9 cellular contexts compared by ENCODE assay signal in the genomic region with DNA sequence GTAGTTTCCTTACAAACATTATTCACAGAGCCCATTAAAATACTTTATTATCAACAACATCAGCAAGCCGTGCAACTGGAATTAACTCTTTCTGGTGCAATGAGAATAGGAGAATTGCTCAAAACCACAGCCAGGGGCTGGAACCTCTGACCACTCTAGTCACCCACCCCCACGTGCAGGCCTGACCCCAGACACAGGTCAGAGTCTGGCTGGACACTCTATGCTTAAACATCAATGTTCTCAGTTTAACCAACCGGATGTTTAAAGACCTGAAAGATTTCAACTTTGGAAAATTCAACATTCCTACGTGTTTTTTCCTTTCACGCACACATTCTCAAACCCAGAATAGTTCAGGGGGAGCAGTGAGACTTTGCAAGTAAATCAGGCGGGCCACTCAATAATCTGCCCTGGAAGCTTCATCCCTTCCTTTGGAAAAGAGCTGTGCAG.
DNase-seq lines count a peak whose midpoint lies in the region; ATAC-seq and TF ChIP-seq lines count a peak whose summit lies in the region.
"Had no signal": no experiment of that assay in that cellular context is flagged by ENCODE, and none has a peak within 500 bp of the region (broad histone marks: within the 10 kb centered on the region; RNA-seq: fewer than 3 reads in every experiment).

No MANE protein-coding gene starts in this region.

- WGBS in adrenal gland, 4 donors, result 47 to 64% (median 55%) methylated on average over 6 of the region's 6 CpGs
- 31 to 38% methylated on average over 3 to 5 of the region's 6 CpGs for WGBS in mesodermal cell (ENCODE audit: insufficient coverage in 2 of 2), 2 experiments

- no peak for TF ChIP-seq CTCF in adrenal gland (IDR thresholded peaks at IDR 0.05)
- no peak for TF ChIP-seq CTCF in vagina (IDR thresholded peaks at IDR 0.05)
- TF ChIP-seq CTCF in foreskin fibroblast (IDR thresholded peaks at IDR 0.05; ENCODE audit: low read depth, low read length), result no peak

- no peak for TF ChIP-seq POLR2A in adrenal gland (IDR thresholded peaks at IDR 0.05)
- no peak for TF ChIP-seq POLR2A in vagina (IDR thresholded peaks at IDR 0.05)

- no peaks in the 10 kb centered on the region for H3K9me3 ChIP-seq in adrenal gland (replicated peaks in 1 of 3)
- no peaks in the 10 kb centered on the region for H3K9me3 ChIP-seq in mesodermal cell (ENCODE audit: control insufficient read depth, low read length)
- H3K9me3 ChIP-seq in vagina, result no peaks in the 10 kb centered on the region

- H3K4me3 ChIP-seq in adrenal gland, result peak overlapping the region in 1 of 4 donors; percentile 19
- H3K4me3 ChIP-seq in mesodermal cell (ENCODE audit: extremely low read depth, insufficient read depth, low read length, poor library complexity, severe bottlenecking), result no peak overlapping the region
- H3K4me3 ChIP-seq in vagina, result peak overlapping the region in 1 of 2 donors; percentile 3
- H3K4me3 ChIP-seq in foreskin fibroblast (ENCODE audit: low read depth in 1 of 2, low read length in 2 of 2), result no peak overlapping the region

- H3K4me1 ChIP-seq in adrenal gland (replicated peaks in 1 of 2) (peaks cover 16 to 27% of the 10 kb centered on the region in 2 donors), mesodermal cell (ENCODE audit: control insufficient read depth, insufficient read depth, low read length, poor library complexity, severe bottlenecking) (peaks cover 19% of the 10 kb centered on the region), vagina (peaks cover 45% of the 10 kb centered on the region)

- ATAC-seq in left cardiac atrium (peak; percentile 13 to 32), left ventricle myocardium superior (no peak), HG03159 (IDR thresholded peaks at IDR 0.05; ENCODE audit: unreplicated experiment) (no peak)

- no peaks in the 10 kb centered on the region for H3K36me3 ChIP-seq in adrenal gland (replicated peaks in 1 of 2)
- H3K36me3 ChIP-seq in mesodermal cell (ENCODE audit: control insufficient read depth, insufficient read depth, low read length), result peaks cover 33% of the 10 kb centered on the region
- peaks cover 0 to 25% of the 10 kb centered on the region in 2 donors for H3K36me3 ChIP-seq in vagina

- H3K27me3 ChIP-seq in adrenal gland (no peaks in the 10 kb centered on the region), vagina (no peaks in the 10 kb centered on the region)

- H3K27ac ChIP-seq in adrenal gland (peak overlapping the region in 3 of 5 donors; percentile 55 to 82 (median 80)), mesodermal cell (ENCODE audit: low read depth, low read length, severe bottlenecking) (peak overlapping the region; percentile 85), vagina (peak overlapping the region; percentile 48)

- no peak for DNase-seq in left cardiac atrium
- no peak for DNase-seq in left ventricle myocardium superior
- DNase-seq in adrenal gland, result peak in 1 of 7 donors; percentile 45
- no peak for DNase-seq in vagina (ENCODE audit: extremely low spot score in 2 of 2)
- no peak for DNase-seq in DMS79 (lab: John Stamatoyannopoulos, UW)
- no peak for DNase-seq in foreskin fibroblast
- DNase-seq: stimulated activated CD8-positive, alpha-beta memory T cell treated with anti-CD3 and anti-CD28 coated beads, Interleukin-4, amount 100 ng/mL, for 48 hours had no signal

- intact Hi-C loops in left cardiac atrium (cut with DNase I), result no loop called here
- intact Hi-C loops in left ventricle myocardium superior (cut with micrococcal nuclease), result no loop called here
- intact Hi-C loops in adrenal gland (cut with DNase I), result no loop called here
- intact Hi-C loops in vagina (cut with DNase I), result no loop called here

Comparison
In these comparisons a context has a peak if more than half of its experiments do, and no peak if none do; other contexts are left out.
1. ATAC-seq: peak in left cardiac atrium (2 of 2); none in left ventricle myocardium superior (single experiment) and HG03159 (single experiment).
2. Peak in every context shown above with its lines, with median percentiles within 50 percentile points of each other: H3K27ac ChIP-seq.